1 cellular context compared by ENCODE assay signal in genomic region chr1:236795035-236795756, GRCh38.
TF ChIP-seq lines count a peak whose summit lies in the region.

TSS of gene MTR (plus strand) at chr1:236795292. CDS start at chr1:236795704, 412 bp downstream.

TF ChIP-seq in WTC11, 78 proteins besides CTCF, POLR2A, EP300 and RAD21 (continued from another document and continues in another):
- TF ChIP-seq ARID4B (CRISPR knock-in tag; IDR thresholded peaks at IDR 0.05; ENCODE audit: borderline replicate concordance) (peak; percentile 49; the same call in 1 of the 2 replicates), OVOL2 (CRISPR knock-in tag; IDR thresholded peaks at IDR 0.05; ENCODE audit: borderline replicate concordance) (no peak), NFYB (CRISPR knock-in tag; conservative IDR thresholded peaks at IDR 0.05; ENCODE audit: low read depth) (peak; percentile 90), ZNF263 (CRISPR knock-in tag; IDR thresholded peaks at IDR 0.05; ENCODE audit: low read depth) (no peak), NFE2L1 (CRISPR knock-in tag; IDR thresholded peaks at IDR 0.05) (peak; percentile 42; the same call in 1 of the 2 replicates), CBFB (CRISPR knock-in tag; IDR thresholded peaks at IDR 0.05; ENCODE audit: low read depth) (no peak), TEAD1 (CRISPR knock-in tag; IDR thresholded peaks at IDR 0.05) (peak; percentile 80), SP1 (CRISPR knock-in tag; conservative IDR thresholded peaks at IDR 0.05) (0 out of 2 replicates have a peak, but pooled peaks have one; percentile 36), ZSCAN18 (CRISPR knock-in tag; IDR thresholded peaks at IDR 0.05) (no peak), ZNF416 (CRISPR knock-in tag; IDR thresholded peaks at IDR 0.05) (no peak), ATF2 (CRISPR knock-in tag; IDR thresholded peaks at IDR 0.05; ENCODE audit: borderline replicate concordance, low read depth) (no peak), ESRRA (CRISPR knock-in tag; IDR thresholded peaks at IDR 0.05; ENCODE audit: borderline replicate concordance) (no peak), HMGA2 (CRISPR knock-in tag; IDR thresholded peaks at IDR 0.05) (no peak), ATF1 (CRISPR knock-in tag; IDR thresholded peaks at IDR 0.05) (0 out of 2 replicates have a peak, but pooled peaks have one; percentile 70), ZNF121 (CRISPR knock-in tag; IDR thresholded peaks at IDR 0.05) (no peak), MYBL2 (CRISPR knock-in tag; IDR thresholded peaks at IDR 0.05) (peak; percentile 78; the same call in 1 of the 2 replicates), MLX (CRISPR knock-in tag; IDR thresholded peaks at IDR 0.05) (peak; percentile 81; the same call in 1 of the 2 replicates), TP53 (CRISPR knock-in tag; IDR thresholded peaks at IDR 0.05) (no peak), SOX15 (CRISPR knock-in tag; IDR thresholded peaks at IDR 0.05) (no peak), RORB (CRISPR knock-in tag; IDR thresholded peaks at IDR 0.05) (no peak), FOXP1 (CRISPR knock-in tag; IDR thresholded peaks at IDR 0.05; ENCODE audit: borderline replicate concordance) (peak; percentile 80; the same call in 1 of the 2 replicates), KAT7 (CRISPR knock-in tag; IDR thresholded peaks at IDR 0.05; ENCODE audit: borderline replicate concordance) (no peak), ELF4 (CRISPR knock-in tag; IDR thresholded peaks at IDR 0.05; ENCODE audit: low read depth) (no peak), SMAD3 (CRISPR knock-in tag; IDR thresholded peaks at IDR 0.05; ENCODE audit: borderline replicate concordance) (0 out of 2 replicates have a peak, but pooled peaks have one; percentile 12), STAT6 (CRISPR knock-in tag; conservative IDR thresholded peaks at IDR 0.05; ENCODE audit: low read depth) (no peak), ZNF512 (CRISPR knock-in tag; IDR thresholded peaks at IDR 0.05; ENCODE audit: borderline replicate concordance) (no peak), FOXK1 (CRISPR knock-in tag; IDR thresholded peaks at IDR 0.05) (peak; percentile 14; the same call in 1 of the 2 replicates), MAX (CRISPR knock-in tag; IDR thresholded peaks at IDR 0.05) (peak; percentile 96), E2F5 (CRISPR knock-in tag; IDR thresholded peaks at IDR 0.05) (peak; percentile 56), HMGXB4 (CRISPR knock-in tag; IDR thresholded peaks at IDR 0.05) (peak; percentile 91; the same call in 1 of the 2 replicates), AR (CRISPR knock-in tag; IDR thresholded peaks at IDR 0.05) (no peak), GABPB1 (CRISPR knock-in tag; IDR thresholded peaks at IDR 0.05) (peak; percentile 29; the same call in 1 of the 2 replicates), ZNF671 (CRISPR knock-in tag; IDR thresholded peaks at IDR 0.05) (no peak), PRDM15 (CRISPR knock-in tag; IDR thresholded peaks at IDR 0.05) (no peak)
